ENCODE assay signal across 13 cellular contexts in genomic region chr6:144729502-144729901, GRCh38.
DNase-seq lines count a peak whose midpoint lies in the region; ATAC-seq and TF ChIP-seq lines count a peak whose summit lies in the region.
"Had no signal": no experiment of that assay in that cellular context is flagged by ENCODE, and none has a peak within 500 bp of the region (broad histone marks: within the 10 kb centered on the region; RNA-seq: fewer than 3 reads in every experiment).

No MANE protein-coding gene starts in this region.

- in situ Hi-C loops in ACHN (cut with HindIII; ENCODE audit: low pct_ligation_motif_present, low pct_unique_long_range_greater_than_20kb, low sequenced_read_pairs), result no loop called here

- TF ChIP-seq CTCF in progenitor cell of endocrine pancreas (IDR thresholded peaks at IDR 0.05; ENCODE audit: unreplicated experiment), result no peak
- no peak for TF ChIP-seq CTCF in coronary artery (IDR thresholded peaks at IDR 0.05)
- TF ChIP-seq CTCF in lower leg skin (IDR thresholded peaks at IDR 0.05), result no peak

- peaks cover 42% of the 10 kb centered on the region for H3K36me3 Mint-ChIP-seq in activated CD4-positive, alpha-beta T cell treated with anti-CD3 and anti-CD28 coated beads, Interleukin-2, amount 10 ng/mL, durations not matched to agents 24 days and 14 days (ENCODE audit: low read depth)
- H3K36me3 Mint-ChIP-seq in progenitor cell of endocrine pancreas (ENCODE audit: insufficient read depth), result peaks cover 30% of the 10 kb centered on the region

- no peaks in the 10 kb centered on the region for H3K9me3 Mint-ChIP-seq in activated CD4-positive, alpha-beta T cell treated with anti-CD3 and anti-CD28 coated beads, Interleukin-2, amount 10 ng/mL, durations not matched to agents 24 days and 14 days
- no peaks in the 10 kb centered on the region for H3K9me3 Mint-ChIP-seq in progenitor cell of endocrine pancreas (ENCODE audit: low read depth)

- H3K4me3 Mint-ChIP-seq in activated CD4-positive, alpha-beta T cell treated with anti-CD3 and anti-CD28 coated beads, Interleukin-2, amount 10 ng/mL, durations not matched to agents 24 days and 14 days, result peak overlapping the region; percentile 2
- H3K4me3 Mint-ChIP-seq in progenitor cell of endocrine pancreas (ENCODE audit: low read depth), result no peak overlapping the region

- H3K27ac ChIP-seq in coronary artery, result no peak overlapping the region
- H3K27ac ChIP-seq: parathyroid adenoma, thoracic aorta had no signal

- H3K27me3 Mint-ChIP-seq in activated CD4-positive, alpha-beta T cell treated with anti-CD3 and anti-CD28 coated beads, Interleukin-2, amount 10 ng/mL, durations not matched to agents 24 days and 14 days, result no peaks in the 10 kb centered on the region
- H3K27me3 Mint-ChIP-seq in progenitor cell of endocrine pancreas, result no peaks in the 10 kb centered on the region

- ATAC-seq in GM21723 (IDR thresholded peaks at IDR 0.05; ENCODE audit: unreplicated experiment) (peak; percentile 75), HG03432 (IDR thresholded peaks at IDR 0.05; ENCODE audit: unreplicated experiment) (peak; percentile 71)

- no peak for TF ChIP-seq POLR2A in lower leg skin (IDR thresholded peaks at IDR 0.05)

- 76 to 82% methylated on average over 3 of the region's 3 CpGs for WGBS in lower leg skin, 2 donors

- no peak for DNase-seq in activated CD4-positive, alpha-beta T cell treated with anti-CD3 and anti-CD28 coated beads, Interleukin-2, amount 10 ng/mL, durations not matched to agents 24 days and 14 days
- no peak for DNase-seq in activated CD4-positive, alpha-beta T cell treated with anti-CD3 and anti-CD28 coated beads for 1 hour
- DNase-seq in progenitor cell of endocrine pancreas (ENCODE audit: low spot score, unreplicated experiment) (no peak), ACHN (no peak), coronary artery (ENCODE audit: low spot score) (no peak), lower leg skin (ENCODE audit: low spot score in 2 of 2) (no peak)
- DNase-seq: central memory CD4-positive, alpha-beta T cell; NCI-H146; T1000 had no signal

- H3K4me3 ChIP-seq in coronary artery (no peak overlapping the region), lower leg skin (ENCODE audit: low read depth, poor library complexity, severe bottlenecking) (no peak overlapping the region)
- H3K4me3 ChIP-seq: thoracic aorta had no signal

- intact Hi-C loops in activated CD4-positive, alpha-beta T cell treated with anti-CD3 and anti-CD28 coated beads, Interleukin-2, amount 10 ng/mL, durations not matched to agents 24 days and 14 days (cut with micrococcal nuclease), result loop anchor here (5.0 kb wide), 3 partner anchors 72 to 147 kb away; no protein-coding TSS in a partner anchor
- intact Hi-C loops in lower leg skin (cut with DNase I; ENCODE audit: low total_unique reads), result no loop called here

- H3K27ac Mint-ChIP-seq in activated CD4-positive, alpha-beta T cell treated with anti-CD3 and anti-CD28 coated beads, Interleukin-2, amount 10 ng/mL, durations not matched to agents 24 days and 14 days, result peak overlapping the region; percentile 8
- H3K27ac Mint-ChIP-seq in progenitor cell of endocrine pancreas, result peak overlapping the region; percentile 83

- H3K4me1 Mint-ChIP-seq in activated CD4-positive, alpha-beta T cell treated with anti-CD3 and anti-CD28 coated beads, Interleukin-2, amount 10 ng/mL, durations not matched to agents 24 days and 14 days, result peaks cover 28% of the 10 kb centered on the region
- peaks cover 23% of the 10 kb centered on the region for H3K4me1 Mint-ChIP-seq in progenitor cell of endocrine pancreas (ENCODE audit: low read depth)
